In genomic region chr2:130154423-130154770, GRCh38 we compare ENCODE assay signal across 15 cellular contexts. TPM values are rescaled to one million over a fixed set of nuclear protein-coding genes. Genes with fewer than 3 reads are reported as not detected.
"Had no signal": no experiment of that assay in that cellular context is flagged by ENCODE, and none has a peak within 500 bp of the region (broad histone marks: within the 10 kb centered on the region; RNA-seq: fewer than 3 reads in every experiment).

No MANE protein-coding gene starts in this region.

RNA-seq across cellular contexts. Expression of gene CCDC74B, which starts 9.5 kb away (rescaled TPM):
- total RNA-seq: psoas muscle had no signal

RNA-seq across cellular contexts. Expression of gene POTEF, which starts 25.4 kb away (rescaled TPM):
- total RNA-seq: naive thymus-derived CD8-positive, alpha-beta T cell; natural killer cell treated with Interleukin-12 subunit alpha and Interleukin-12 subunit beta and Interleukin-15 and Interleukin-18, amount 100 ng/mL, for 72 hours; psoas muscle; renal cortical epithelial cell; right lobe of liver; suprapubic skin; transverse colon; upper lobe of right lung; urinary bladder had no signal
- polyA plus RNA-seq: naive thymus-derived CD8-positive, alpha-beta T cell; psoas muscle; urinary bladder had no signal

RNA-seq across cellular contexts. Expression of gene TUBA3E, which starts 43.8 kb away (rescaled TPM):
- total RNA-seq: naive thymus-derived CD8-positive, alpha-beta T cell; natural killer cell treated with Interleukin-12 subunit alpha and Interleukin-12 subunit beta and Interleukin-15 and Interleukin-18, amount 100 ng/mL, for 72 hours; neural crest cell; omental fat pad; osteocyte; pancreas; progenitor cell of endocrine pancreas; psoas muscle; renal cortical epithelial cell; right lobe of liver; smooth muscle cell; suprapubic skin; upper lobe of right lung; urinary bladder had no signal
- polyA plus RNA-seq: naive thymus-derived CD8-positive, alpha-beta T cell; smooth muscle cell; urinary bladder had no signal
